In genomic region chr6:108134213-108134973, GRCh38 we compare ENCODE assay signal across 9 cellular contexts. TPM values are rescaled to one million over a fixed set of nuclear protein-coding genes. Genes with fewer than 3 reads are reported as not detected.
DNase-seq lines count a peak whose midpoint lies in the region; ATAC-seq and TF ChIP-seq lines count a peak whose summit lies in the region.
"Had no signal": no experiment of that assay in that cellular context is flagged by ENCODE, and none has a peak within 500 bp of the region (broad histone marks: within the 10 kb centered on the region; RNA-seq: fewer than 3 reads in every experiment).

No MANE protein-coding gene starts in this region.

- H3K9me3 Mint-ChIP-seq in neural crest cell = no peaks in the 10 kb centered on the region
- H3K9me3 Mint-ChIP-seq: central memory CD8-positive, alpha-beta T cell had no signal

- TF ChIP-seq CTCF in A673 (conservative IDR thresholded peaks at IDR 0.05; ENCODE audit: low read depth, low read length) = no peak
- no peak for TF ChIP-seq CTCF in coronary artery (IDR thresholded peaks at IDR 0.05)
- no peak for TF ChIP-seq CTCF in neural crest cell (conservative IDR thresholded peaks at IDR 0.05)

- H3K36me3 ChIP-seq in A673 (ENCODE audit: insufficient read depth, low read length, poor library complexity, severe bottlenecking) = no peaks in the 10 kb centered on the region
- H3K36me3 ChIP-seq in HUES6 (ENCODE audit: control insufficient read depth, insufficient read depth, low read length) = no peaks in the 10 kb centered on the region

- H3K9me3 ChIP-seq in A673 (ENCODE audit: low read depth, low read length, poor library complexity, severe bottlenecking) (no peaks in the 10 kb centered on the region), HUES6 (ENCODE audit: control insufficient read depth, insufficient read depth, low read depth, low read length) (no peaks in the 10 kb centered on the region)

- intact Hi-C loops in A673 (cut with micrococcal nuclease; ENCODE audit: unreplicated experiment) = no loop called here

- peak overlapping the region; percentile 18 for H3K4me3 ChIP-seq in A673 (ENCODE audit: low read depth, low read length, poor library complexity, severe bottlenecking)
- H3K4me3 ChIP-seq in HUES6 (ENCODE audit: low read depth, low read length) = peak overlapping the region; percentile 48
- peak overlapping the region; percentile 67 for H3K4me3 ChIP-seq in coronary artery

- no peak for ATAC-seq in GM19023 (IDR thresholded peaks at IDR 0.05; ENCODE audit: unreplicated experiment)
- ATAC-seq in HG03025 (IDR thresholded peaks at IDR 0.05; ENCODE audit: low FRiP score, unreplicated experiment) = no peak

- peaks cover 71% of the 10 kb centered on the region for H3K27me3 Mint-ChIP-seq in neural crest cell (ENCODE audit: low read depth)

- no peak overlapping the region for H3K27ac ChIP-seq in A673 (ENCODE audit: low read depth, low read length, poor library complexity, severe bottlenecking)
- no peak overlapping the region for H3K27ac ChIP-seq in HUES6 (ENCODE audit: low read depth, low read length)
- peak overlapping the region in 1 of 2 donors; percentile 36 for H3K27ac ChIP-seq in coronary artery

- peak overlapping the region; percentile 97 for H3K27ac Mint-ChIP-seq in neural crest cell (ENCODE audit: unreplicated experiment)

- CTCF ChIA-PET in A673 (lab: Charles Lee) = no interaction called here

- H3K4me1 ChIP-seq in A673 (ENCODE audit: insufficient read depth, low read length, poor library complexity, severe bottlenecking) = peaks cover 5% of the 10 kb centered on the region
- peaks cover 21% of the 10 kb centered on the region for H3K4me1 ChIP-seq in HUES6 (ENCODE audit: control insufficient read depth, insufficient read depth, low read length)

- peak overlapping the region; percentile 65 for H3K4me3 Mint-ChIP-seq in neural crest cell

- H3K36me3 Mint-ChIP-seq in neural crest cell (ENCODE audit: low read depth) = no peaks in the 10 kb centered on the region

- DNase-seq in A673 (ENCODE audit: low spot score) (no peak), coronary artery (ENCODE audit: low spot score) (no peak), neural crest cell (ENCODE audit: low read depth, low spot score) (no peak), NCI-H82 treated with DMSO at 0.1 percent for 48 hours (lab: John Stamatoyannopoulos, UW; ENCODE audit: unreplicated experiment) (no peak), NCI-H1105 treated with DMSO at 0.1 percent for 48 hours (lab: John Stamatoyannopoulos, UW) (no peak)

- peaks cover 16% of the 10 kb centered on the region for H3K4me1 Mint-ChIP-seq in neural crest cell

- H3K27me3 ChIP-seq in A673 (replicated peaks; ENCODE audit: insufficient read depth, low read depth, low read length, poor library complexity) (no peaks in the 10 kb centered on the region), HUES6 (ENCODE audit: control insufficient read depth, insufficient read depth, low read length) (peaks cover 68% of the 10 kb centered on the region)

- peak overlapping the region; percentile 81 for H3K9ac ChIP-seq in HUES6 (ENCODE audit: low read length)

- POLR2A ChIA-PET in A673 (lab: Charles Lee; ENCODE audit: low non-redundant PET) = no interaction called here

- no TSS peak for BruUV-seq in A673 (replicated peaks; lab: Mats Ljungman, UMichigan)

RNA-seq across cellular contexts. Expression of gene NR2E1, which starts 31.4 kb away (rescaled TPM):
- not detected in 2 replicates for total RNA-seq in A673 (2021)
- total RNA-seq in neural crest cell = not detected in 2 replicates

RNA-seq across cellular contexts. Expression of gene OSTM1, which starts 59.9 kb away (rescaled TPM):
- 19.7 and 23.8 TPM in 2 replicates for total RNA-seq in A673 (2021)
- 19.9 and 20.4 TPM in 2 replicates for total RNA-seq in neural crest cell
